ENCODE assay signal across 9 cellular contexts in genomic region chr10:5862360-5862929, GRCh38. TPM values are rescaled to one million over a fixed set of nuclear protein-coding genes. Genes with fewer than 3 reads are reported as not detected.
A peak's percentile ranks its signal among the peaks of the same experiment; 100 is the strongest.
DNase-seq lines count a peak whose midpoint lies in the region; ATAC-seq, FAIRE-seq and TF ChIP-seq lines count a peak whose summit lies in the region.
"Had no signal": no experiment of that assay in that cellular context is flagged by ENCODE, and none has a peak within 500 bp of the region (broad histone marks: within the 10 kb centered on the region; RNA-seq: fewer than 3 reads in every experiment).

No MANE protein-coding gene starts in this region.

- no peak for FAIRE-seq in frontal cortex (lab: Jason Lieb, UNC)

- in situ Hi-C loops in brain microvascular endothelial cell (cut with HindIII; ENCODE audit: low pct_ligation_motif_present, low sequenced_read_pairs) = no loop called here

- H3K27ac ChIP-seq in brain microvascular endothelial cell = peak overlapping the region; percentile 81

- H3K4me3 ChIP-seq in brain microvascular endothelial cell (ENCODE audit: low read depth, low read length) = no peak overlapping the region
- H3K4me3 ChIP-seq: lung had no signal

- ATAC-seq in GM18498 (IDR thresholded peaks at IDR 0.05; ENCODE audit: unreplicated experiment) (peak; percentile 98), GM19468 (IDR thresholded peaks at IDR 0.05; ENCODE audit: extremely low read depth, unreplicated experiment) (peak; percentile 93), HG03095 (IDR thresholded peaks at IDR 0.05; ENCODE audit: unreplicated experiment) (peak; percentile 93)

- H3K36me3 ChIP-seq in brain microvascular endothelial cell (replicated peaks) = no peaks in the 10 kb centered on the region

- DNase-seq in brain microvascular endothelial cell = no peak
- DNase-seq in frontal cortex (ENCODE audit: low spot score in 2 of 2) = no peak
- no peak for DNase-seq in HPDE6-E6E7 (ENCODE audit: extremely low spot score)
- no peak for DNase-seq in 8988T
- no peak for DNase-seq in kidney glomerular epithelial cell (lab: John Stamatoyannopoulos, UW)

- TF ChIP-seq CTCF in brain microvascular endothelial cell (IDR thresholded peaks at IDR 0.05; ENCODE audit: low read depth, low read length, missing control alignments) = no peak

- no peaks in the 10 kb centered on the region for H3K27me3 ChIP-seq in brain microvascular endothelial cell (replicated peaks)

RNA-seq across cellular contexts. Expression of gene ANKRD16, which starts 27.2 kb away (rescaled TPM):
- total RNA-seq in frontal cortex = 6.1 TPM

RNA-seq across cellular contexts. Expression of gene FBH1, which starts 27.6 kb away (rescaled TPM):
- 35.1 TPM for total RNA-seq in frontal cortex

RNA-seq across cellular contexts. Expression of gene GDI2, which starts 49.2 kb away (rescaled TPM):
- total RNA-seq in frontal cortex = 612 TPM
